8 cellular contexts compared by ENCODE assay signal in genomic region chr14:24299255-24300191, GRCh38. TPM values are rescaled to one million over a fixed set of nuclear protein-coding genes. Genes with fewer than 3 reads are reported as not detected.
DNase-seq lines count a peak whose midpoint lies in the region; ATAC-seq, FAIRE-seq and TF ChIP-seq lines count a peak whose summit lies in the region.

DHRS1 (minus strand) TSS chr14:24299780; CDS start chr14:24299106, 674 bp downstream.
NOP9 (plus strand) TSS chr14:24299850; CDS start chr14:24299955, 105 bp downstream.

- H3K9me3 ChIP-seq in right atrium auricular region (no peaks in the 10 kb centered on the region), uterus (no peaks in the 10 kb centered on the region)

- DNase-seq in GM12891 (ENCODE audit: insufficient read length, low spot score) (peak; percentile 95), NCI-H128 (lab: John Stamatoyannopoulos, UW; ENCODE audit: unreplicated experiment) (peak; percentile 63), T-helper 2 cell (peak; percentile 82 to 90 (median 86)), anterior cingulate cortex (lab: John Stamatoyannopoulos, UW) (peak; percentile 38 to 91 (median 81)), right atrium auricular region (ENCODE audit: low spot score) (peak; percentile 93), putamen (ENCODE audit: low spot score) (peak; percentile 83), uterus (peak; percentile 89 to 92)

- H3K27me3 ChIP-seq in right atrium auricular region (no peaks in the 10 kb centered on the region), uterus (no peaks in the 10 kb centered on the region)

- peak within 1 kb of the TSS; percentile 80 to 87 for H3K4me3 ChIP-seq in right atrium auricular region
- H3K4me3 ChIP-seq in uterus, result peak within 1 kb of the TSS; percentile 90 to 93

- peak within 1 kb of the TSS; percentile 84 to 91 for H3K27ac ChIP-seq in right atrium auricular region
- peak within 1 kb of the TSS; percentile 77 to 85 for H3K27ac ChIP-seq in uterus

- FAIRE-seq in GM12891 (lab: Jason Lieb, UNC), result peak; percentile 95

- peak; percentile 75 for ATAC-seq in HG02642 (IDR thresholded peaks at IDR 0.05; ENCODE audit: poor library complexity, unreplicated experiment)

- intact Hi-C loops in uterus (cut with DNase I; ENCODE audit: low total_unique reads), result loop anchor here (10.0 kb wide), 1 partner anchor 55 kb away; the partner anchor contains the start of gene TINF2

- TF ChIP-seq CTCF in right atrium auricular region (IDR thresholded peaks at IDR 0.05), result no peak
- TF ChIP-seq CTCF in uterus (IDR thresholded peaks at IDR 0.05), result peak in 2 of 4 experiments; percentile 17 to 21

- peak; percentile 61 for TF ChIP-seq POLR2A in GM12891 (IDR thresholded peaks at IDR 0.05; ENCODE audit: low read depth, low read length)
- peak; percentile 35 to 62 for TF ChIP-seq POLR2A in uterus (IDR thresholded peaks at IDR 0.05)

- H3K4me1 ChIP-seq in right atrium auricular region (peaks cover 0 to 20% of the 10 kb centered on the region in 2 donors), uterus (no peaks in the 10 kb centered on the region)

- peaks cover 52% of the 10 kb centered on the region for H3K36me3 ChIP-seq in right atrium auricular region
- no peaks in the 10 kb centered on the region for H3K36me3 ChIP-seq in uterus

TF ChIP-seq in GM12891, 5 proteins besides CTCF, POLR2A, EP300 and RAD21:
- TF ChIP-seq POLR2AphosphoS5 (IDR thresholded peaks at IDR 0.05; ENCODE audit: low read depth, low read length) (peak; percentile 47; the same call in 1 of the 2 replicates), SPI1 (IDR thresholded peaks at IDR 0.05; ENCODE audit: low read depth, low read length) (no peak), PAX5 (IDR thresholded peaks at IDR 0.05; ENCODE audit: insufficient read depth, low read length, severe bottlenecking) (no peak)

RNA-seq across cellular contexts. Expression of gene DHRS1, which starts in this region (rescaled TPM):
- 20.1 TPM for polyA plus RNA-seq in GM12891 (2012; ENCODE audit: low read depth, missing spikeins)
- total RNA-seq in right atrium auricular region (10 to 100 TPM; 10.1 to 13.7 TPM), uterus (10 to 100 TPM; 17.0 to 52.4 (median 37.7) TPM)

RNA-seq across cellular contexts. Expression of gene NOP9, which starts in this region (rescaled TPM):
- polyA plus RNA-seq in GM12891 (2012; ENCODE audit: low read depth, missing spikeins), result 17.3 TPM
- total RNA-seq in right atrium auricular region (10 to 100 TPM; 13.9 to 15.5 TPM), uterus (10 to 100 TPM in 3 of 4 donors, 1 to 10 TPM in 1; 5.0 to 23.5 (median 22.5) TPM)

Comparison
In these comparisons a context has a peak if more than half of its experiments do, and no peak if none do; other contexts are left out.
1. Peak in every context shown above with its lines: DNase-seq, ATAC-seq, H3K4me3 ChIP-seq and H3K27ac ChIP-seq.